In the genomic region with DNA sequence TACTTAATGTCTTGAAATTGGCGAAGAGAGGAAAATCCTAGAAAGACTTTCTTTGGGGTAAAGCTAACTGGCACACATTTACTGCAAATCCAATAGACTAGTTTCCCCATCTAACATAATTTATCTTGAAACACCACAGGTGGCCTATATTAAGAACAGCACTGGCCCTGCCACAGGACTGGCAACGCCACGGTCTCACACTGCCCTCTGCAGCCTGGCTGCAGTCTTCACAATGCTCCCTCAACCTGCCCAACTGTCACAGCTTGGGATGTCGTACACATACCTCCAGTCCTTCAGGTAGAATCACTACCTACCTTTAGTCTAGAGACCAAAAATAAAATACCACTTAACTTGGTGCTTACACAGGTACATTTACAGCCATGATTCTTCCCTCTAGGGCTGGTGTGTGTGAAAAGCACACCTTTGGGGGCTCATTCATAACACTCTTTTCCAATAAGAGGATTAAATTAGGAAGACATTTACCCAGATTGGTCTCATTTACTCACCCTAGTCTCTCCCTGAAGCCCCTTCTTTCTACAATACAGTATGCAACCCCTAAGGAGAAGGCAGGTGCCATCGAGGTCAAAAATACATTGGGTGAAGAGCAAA, we compare ENCODE assay signal across 8 cellular contexts.
A peak's percentile ranks its signal among the peaks of the same experiment; 100 is the strongest.
DNase-seq lines count a peak whose midpoint lies in the region; ATAC-seq and TF ChIP-seq lines count a peak whose summit lies in the region.

No MANE protein-coding gene starts in this region.

- no peaks in the 10 kb centered on the region for H3K4me1 ChIP-seq in RWPE2 (ENCODE audit: insufficient read depth, poor library complexity, severe bottlenecking)
- no peaks in the 10 kb centered on the region for H3K4me1 ChIP-seq in suprapubic skin

- 40 to 43% methylated on average over 5 of the region's 5 CpGs for WGBS in lower leg skin, 2 donors
- 41% methylated on average over 5 of the region's 5 CpGs for WGBS in suprapubic skin

- intact Hi-C loops in lower leg skin (cut with DNase I; ENCODE audit: low total_unique reads) = no loop called here

- no peaks in the 10 kb centered on the region for H3K36me3 ChIP-seq in RWPE2 (ENCODE audit: low read depth)
- no peaks in the 10 kb centered on the region for H3K36me3 ChIP-seq in suprapubic skin

- H3K27ac ChIP-seq in RWPE2 (ENCODE audit: poor library complexity, severe bottlenecking) (no peak overlapping the region), suprapubic skin (no peak overlapping the region)

- TF ChIP-seq POLR2A in lower leg skin (IDR thresholded peaks at IDR 0.05) = no peak
- no peak for TF ChIP-seq POLR2A in suprapubic skin (IDR thresholded peaks at IDR 0.05)

- H3K9me3 ChIP-seq in RWPE2 (ENCODE audit: severe bottlenecking) = no peaks in the 10 kb centered on the region
- H3K9me3 ChIP-seq in suprapubic skin = no peaks in the 10 kb centered on the region

- TF ChIP-seq EP300 in suprapubic skin (IDR thresholded peaks at IDR 0.05) = no peak

- TF ChIP-seq CTCF in RWPE2 (IDR thresholded peaks at IDR 0.05; ENCODE audit: poor library complexity, severe bottlenecking) = peak; percentile 95
- no peak for TF ChIP-seq CTCF in lower leg skin (IDR thresholded peaks at IDR 0.05)
- peak; percentile 53 to 68 for TF ChIP-seq CTCF in suprapubic skin (IDR thresholded peaks at IDR 0.05)

- no peak overlapping the region for H3K4me3 ChIP-seq in RWPE2 (ENCODE audit: severe bottlenecking)
- no peak overlapping the region for H3K4me3 ChIP-seq in lower leg skin (ENCODE audit: low read depth, poor library complexity, severe bottlenecking)
- H3K4me3 ChIP-seq in suprapubic skin = no peak overlapping the region

- peak; percentile 76 for ATAC-seq in GM21390 (IDR thresholded peaks at IDR 0.05; ENCODE audit: unreplicated experiment)
- ATAC-seq in RWPE2 (ENCODE audit: low read depth) = peak; percentile 100

- H3K27me3 ChIP-seq in RWPE2 (ENCODE audit: insufficient read depth, poor library complexity, severe bottlenecking) (no peaks in the 10 kb centered on the region), suprapubic skin (no peaks in the 10 kb centered on the region)

- peak; percentile 59 for DNase-seq in ELF-1 (ENCODE audit: low read depth, low spot score)
- DNase-seq in Kasumi-1 (lab: John Stamatoyannopoulos, UW) = peak; percentile 13 to 44
- no peak for DNase-seq in RWPE2 (ENCODE audit: low spot score)
- peak; percentile 87 for DNase-seq in dermis blood vessel endothelial cell
- DNase-seq in lower leg skin (ENCODE audit: low spot score in 2 of 2) = peak; percentile 40 to 87
- DNase-seq in suprapubic skin (ENCODE audit: low spot score in 2 of 2) = peak in 1 of 2 donors; percentile 79
- DNase-seq in GOT3 (lab: John Stamatoyannopoulos, UW) = no peak

Comparison
In these comparisons a context has a peak if more than half of its experiments do, and no peak if none do; other contexts are left out.
1. DNase-seq: peak in ELF-1 (single experiment), Kasumi-1 (2 of 2), dermis blood vessel endothelial cell (single experiment) and lower leg skin (2 of 2); none in RWPE2 (single experiment) and GOT3 (single experiment).
2. CTCF ChIP-seq: peak in RWPE2 (single experiment) and suprapubic skin (2 of 2); none in lower leg skin (0 of 3).